8 cellular contexts compared by ENCODE assay signal in genomic region chr4:17614416-17615299, GRCh38. TPM values are rescaled to one million over a fixed set of nuclear protein-coding genes. Genes with fewer than 3 reads are reported as not detected.
DNase-seq lines count a peak whose midpoint lies in the region; ATAC-seq and TF ChIP-seq lines count a peak whose summit lies in the region.

MED28 (plus strand) TSS chr4:17614641; CDS start chr4:17614655, 14 bp downstream.

- TF ChIP-seq CTCF in IMR-90 (conservative IDR thresholded peaks at IDR 0.05; ENCODE audit: low read depth, low read length) (0 out of 2 replicates have a peak, but pooled peaks have one; percentile 5), PC-3 (conservative IDR thresholded peaks at IDR 0.05; ENCODE audit: low read depth, low read length) (no peak)

- peaks cover 50% of the 10 kb centered on the region for H3K79me2 ChIP-seq in PC-3 (ENCODE audit: low read length)

- H2BK15ac ChIP-seq in IMR-90 (ENCODE audit: low read depth, low read length) = peak within 1 kb of the TSS; percentile 30; the same call in 1 of the 3 replicates

- H3K4ac ChIP-seq in IMR-90 (ENCODE audit: low read depth, low read length) = peak within 1 kb of the TSS; percentile 84

- H3K23ac ChIP-seq in IMR-90 (ENCODE audit: low read depth, low read length) = peak within 1 kb of the TSS; percentile 95

- H3K4me2 ChIP-seq in IMR-90 (ENCODE audit: low read depth, low read length) = peak within 1 kb of the TSS; percentile 92
- H3K4me2 ChIP-seq in PC-3 (ENCODE audit: low read length) = peak within 1 kb of the TSS; percentile 86

- H4K5ac ChIP-seq in IMR-90 (ENCODE audit: low read depth, low read length) = peak within 1 kb of the TSS; percentile 85

- H2AFZ ChIP-seq in IMR-90 (replicated peaks; ENCODE audit: low read length, poor library complexity) (peak within 1 kb of the TSS; percentile 91), PC-3 (ENCODE audit: low read length) (peak within 1 kb of the TSS; percentile 83)

- H2AK5ac ChIP-seq in IMR-90 (ENCODE audit: low read depth, low read length) = peak within 1 kb of the TSS; percentile 88

- peak within 1 kb of the TSS; percentile 59 to 98 for H4K8ac ChIP-seq in IMR-90 (ENCODE audit: low read depth in 2 of 2, low read length in 2 of 2)

- H2BK5ac ChIP-seq in IMR-90 (ENCODE audit: low read depth, low read length, poor library complexity, severe bottlenecking) = peak within 1 kb of the TSS; percentile 77

- peaks cover 12% of the 10 kb centered on the region for H3K9me1 ChIP-seq in IMR-90 (ENCODE audit: insufficient read depth, low read length)

- no peaks in the 10 kb centered on the region for H3K27me3 ChIP-seq in IMR-90 (ENCODE audit: control insufficient read depth, insufficient read depth, low read length)
- no peaks in the 10 kb centered on the region for H3K27me3 ChIP-seq in PC-3 (ENCODE audit: low read length)
- no peaks in the 10 kb centered on the region for H3K27me3 ChIP-seq in mucosa of rectum (ENCODE audit: control insufficient read depth in 2 of 2, insufficient read depth in 2 of 2, low read length in 2 of 2)

- POLR2A ChIA-PET in IMR-90 (lab: Charles Lee; ENCODE audit: unreplicated experiment) (interaction anchor here (0.6 to 1.0 kb wide), 3 partner anchors 34 to 195 kb away, joined by 3 to 4 read pairs (median 3); no protein-coding TSS in a partner anchor), PC-3 (lab: Charles Lee; ENCODE audit: unreplicated experiment) (interaction anchor here (0.6 kb wide), 1 partner anchor 238 kb away, joined by 3 read pairs; no protein-coding TSS in a partner anchor)

- H4K20me1 ChIP-seq in IMR-90 (ENCODE audit: insufficient read depth, low read length) (peaks cover 42% of the 10 kb centered on the region), PC-3 (ENCODE audit: low read length) (peaks cover 17% of the 10 kb centered on the region)

- peaks cover 16% of the 10 kb centered on the region for H3K36me3 ChIP-seq in IMR-90 (ENCODE audit: control insufficient read depth, insufficient read depth, low read length)
- H3K36me3 ChIP-seq in PC-3 (ENCODE audit: low read depth, low read length) = no peaks in the 10 kb centered on the region; the same call in none of the 2 replicates
- peaks cover 0 to 14% of the 10 kb centered on the region in 2 donors for H3K36me3 ChIP-seq in mucosa of rectum (ENCODE audit: control insufficient read depth in 2 of 2, insufficient read depth in 2 of 2, low read length in 2 of 2)

- peak within 1 kb of the TSS; percentile 75 for H3K4me3 ChIP-seq in IMR-90 (ENCODE audit: insufficient read depth, low read depth, low read length)
- peak within 1 kb of the TSS; percentile 98 for H3K4me3 ChIP-seq in PC-3 (ENCODE audit: low read length)
- H3K4me3 ChIP-seq in mucosa of rectum (ENCODE audit: low read length in 2 of 2) = peak within 1 kb of the TSS; percentile 92 to 94

- H3K56ac ChIP-seq in IMR-90 (ENCODE audit: extremely low read depth, insufficient read depth, low read length) = peak within 1 kb of the TSS; percentile 98

- no peaks in the 10 kb centered on the region for H3F3A ChIP-seq in PC-3 (ENCODE audit: low read length, unreplicated experiment)

- H3K79me1 ChIP-seq in IMR-90 (ENCODE audit: low read depth in 1 of 2, low read length in 2 of 2) = peaks cover 0 to 34% of the 10 kb centered on the region in 2 experiments; a peak in 2 of 4 replicates

- H3K27ac ChIP-seq in IMR-90 (ENCODE audit: insufficient read depth, low read length) (peak within 1 kb of the TSS; percentile 91), PC-3 (ENCODE audit: low read length) (peak within 1 kb of the TSS; percentile 85), mucosa of rectum (ENCODE audit: low read depth in 2 of 2, low read length in 2 of 2) (peak within 1 kb of the TSS; percentile 80 to 88)

- BruUV-seq in IMR-90 (replicated peaks; lab: Mats Ljungman, UMichigan) = TSS peak; percentile 83
- BruUV-seq in PC-3 (replicated peaks; lab: Mats Ljungman, UMichigan) = TSS peak; percentile 88

- intact Hi-C loops in IMR-90 (cut with micrococcal nuclease) (loop anchor here (2.0 kb wide), 1 partner anchor 38 kb away; the partner anchor contains the start of gene LAP3), PC-3 (cut with micrococcal nuclease) (loop anchor here (2.0 to 5.0 kb wide), 2 partner anchors 38 to 193 kb away; partner anchors contain the start of gene LAP3)

- no peaks in the 10 kb centered on the region for H3K9me2 ChIP-seq in PC-3 (replicated peaks; ENCODE audit: low read length)

- H3K4me1 ChIP-seq in IMR-90 (ENCODE audit: control insufficient read depth, insufficient read depth, low read length) (peaks cover 11% of the 10 kb centered on the region), PC-3 (ENCODE audit: insufficient read depth, low read length) (peaks cover 12% of the 10 kb centered on the region), mucosa of rectum (ENCODE audit: control insufficient read depth in 2 of 2, insufficient read depth in 2 of 2, low read length in 2 of 2) (peaks cover 10 to 12% of the 10 kb centered on the region in 2 donors)

- CTCF ChIA-PET in IMR-90 (lab: Yijun Ruan, JAX) = interaction anchor here (0.7 to 0.8 kb wide), 2 partner anchors 65 to 1959 kb away, joined by 3 read pairs; no protein-coding TSS in a partner anchor
- CTCF ChIA-PET in PC-3 (lab: Charles Lee) = no interaction called here

- in situ Hi-C loops in IMR-90 (cut with MboI; ENCODE audit: low sequenced_read_pairs) = loop anchor here (5.0 kb wide), 1 partner anchor 32 kb away; no protein-coding TSS in a partner anchor

- dilution Hi-C loops in IMR-90 (cut with HindIII; ENCODE audit: low sequenced_read_pairs, unreplicated experiment) = no loop called here

- H3K9ac ChIP-seq in IMR-90 (ENCODE audit: low read depth, low read length) (peak within 1 kb of the TSS; percentile 96), PC-3 (ENCODE audit: low read length) (peak within 1 kb of the TSS; percentile 92), mucosa of rectum (ENCODE audit: low read depth in 1 of 2, low read length in 2 of 2) (peak within 1 kb of the TSS; percentile 86 to 88)

- H3K18ac ChIP-seq in IMR-90 (ENCODE audit: low read depth, low read length) = peak within 1 kb of the TSS; percentile 79

- TF ChIP-seq POLR2A in IMR-90 (IDR thresholded peaks at IDR 0.05; ENCODE audit: low read depth, low read length) (peak; percentile 88), erythroblast (IDR thresholded peaks at IDR 0.05; ENCODE audit: low read length) (peak; percentile 97)

- DNase-seq in DMS114 treated with DMSO at 0.1 percent for 48 hours (lab: John Stamatoyannopoulos, UW; ENCODE audit: unreplicated experiment) = peak; percentile 91
- DNase-seq in IMR-90 = peak; percentile 95
- peak; percentile 90 for DNase-seq in PC-3
- peak; percentile 90 for DNase-seq in activated T-cell treated with anti-CD3 and anti-CD28 coated beads for 48 hours (ENCODE audit: low read depth)
- peak; percentile 96 to 97 for DNase-seq in erythroblast (lab: John Stamatoyannopoulos, UW)
- DNase-seq in stimulated activated CD8-positive, alpha-beta memory T cell treated with anti-CD3 and anti-CD28 coated beads, Interleukin-4, amount 100 ng/mL, for 48 hours = peak; percentile 96

- no peak for TF ChIP-seq RAD21 in IMR-90 (IDR thresholded peaks at IDR 0.05; ENCODE audit: low read length)

- ATAC-seq in GM21528 (IDR thresholded peaks at IDR 0.05; ENCODE audit: low FRiP score, unreplicated experiment) (peak; percentile 88), IMR-90 (ENCODE audit: low read depth) (peak; percentile 87), PC-3 (peak; percentile 80)

- peak within 1 kb of the TSS; percentile 78 for H4K91ac ChIP-seq in IMR-90 (ENCODE audit: insufficient read depth, low read depth, low read length)

- H3K14ac ChIP-seq in IMR-90 (replicated peaks; ENCODE audit: low read depth, low read length) = peak within 1 kb of the TSS; percentile 95

- H3K9me3 ChIP-seq in IMR-90 (ENCODE audit: control insufficient read depth, insufficient read depth, low read length) = no peaks in the 10 kb centered on the region
- no peaks in the 10 kb centered on the region for H3K9me3 ChIP-seq in PC-3 (ENCODE audit: low read length)
- no peaks in the 10 kb centered on the region for H3K9me3 ChIP-seq in mucosa of rectum (ENCODE audit: control insufficient read depth in 2 of 2, low read length in 2 of 2)

- peak within 1 kb of the TSS; percentile 47 for H2AK9ac ChIP-seq in IMR-90 (replicated peaks; ENCODE audit: low read depth, low read length, poor library complexity)

- H2BK120ac ChIP-seq in IMR-90 (ENCODE audit: low read depth, low read length) = peak within 1 kb of the TSS; percentile 81

- peak within 1 kb of the TSS; percentile 16; the same call in 1 of the 2 replicates for H2BK20ac ChIP-seq in IMR-90 (ENCODE audit: low read depth, low read length)

- 1% methylated on average over 15 of the region's 46 CpGs; no CpG with 5 or more reads in 1 of the 2 experiments for WGBS in IMR-90 (ENCODE audit: extremely low coverage in 2 of 2, insufficient read length in 1 of 2), 2 experiments

TF ChIP-seq in IMR-90, 13 proteins besides CTCF, POLR2A, EP300 and RAD21 (continues in another document):
- TF ChIP-seq BHLHE40 (IDR thresholded peaks at IDR 0.05; ENCODE audit: low read depth, low read length) (peak; percentile 96), FOS (IDR thresholded peaks at IDR 0.05; ENCODE audit: low read depth, low read length) (no peak), SMC3 (IDR thresholded peaks at IDR 0.05; ENCODE audit: low read depth, low read length) (no peak), RCOR1 (IDR thresholded peaks at IDR 0.05; ENCODE audit: insufficient replicate concordance, low read length) (no peak), USF2 (IDR thresholded peaks at IDR 0.05; ENCODE audit: low read depth, low read length) (peak; percentile 100), MAZ (IDR thresholded peaks at IDR 0.05; ENCODE audit: borderline replicate concordance, low read depth, low read length) (peak; percentile 31; the same call in 1 of the 2 replicates), MAFK (IDR thresholded peaks at IDR 0.05; ENCODE audit: low read depth, low read length) (no peak), CHD1 (IDR thresholded peaks at IDR 0.05; ENCODE audit: low read depth, low read length) (no peak), MXI1 (IDR thresholded peaks at IDR 0.05; ENCODE audit: borderline replicate concordance, low read depth, low read length) (peak; percentile 52), CEBPB (IDR thresholded peaks at IDR 0.05; ENCODE audit: low read depth, low read length) (peak; percentile 97), NFE2L2 (IDR thresholded peaks at IDR 0.05; ENCODE audit: low read depth, low read length) (no peak), RFX5 (IDR thresholded peaks at IDR 0.05; ENCODE audit: low read depth, low read length) (no peak)

RNA-seq across cellular contexts. Expression of gene MED28, which starts in this region (rescaled TPM):
- total RNA-seq in IMR-90 (2012; rRNA removed) (7.2 and 9.3 TPM in 2 replicates), PC-3 (2014; rRNA removed) (4.4 and 11.6 TPM in 2 replicates)
- 8.8 and 9.0 TPM in 2 replicates for polyA plus RNA-seq in IMR-90 (2012; rRNA removed)
- 4.7 and 6.7 TPM in 2 replicates for polyA plus RNA-seq in IMR-90 (2012; cell fraction: cytosol; rRNA removed)
- 6.3 and 15.8 TPM in 2 replicates for polyA plus RNA-seq in IMR-90 (2012; cell fraction: nucleus; rRNA removed; ENCODE audit: low replicate concordance)

Comparison
In these comparisons a context has a peak if more than half of its experiments do, and no peak if none do; other contexts are left out.
1. Peak in every context shown above with its lines: DNase-seq, ATAC-seq, H3K4me3 ChIP-seq and H3K27ac ChIP-seq.